8 cellular contexts compared by ENCODE assay signal in genomic region chr16:85759631-85760419, GRCh38. TPM values are rescaled to one million over a fixed set of nuclear protein-coding genes. Genes with fewer than 3 reads are reported as not detected.
DNase-seq lines count a peak whose midpoint lies in the region; ATAC-seq and TF ChIP-seq lines count a peak whose summit lies in the region.

No MANE protein-coding gene starts in this region.

- H3K4me3 ChIP-seq in OCI-LY7 (ENCODE audit: low read depth, low read length, poor library complexity, severe bottlenecking) = peak overlapping the region; percentile 46

- peak; percentile 50 for ATAC-seq in esophagus mucosa
- no peak for ATAC-seq in stimulated activated memory B cell treated with anti-CD40 and anti-IgM and Interleukin-4, amounts not matched to agents 10 μg/mL and 1 μg/mL and 100 μg/mL, for 72 hours

- H3K9me2 ChIP-seq in OCI-LY7 (ENCODE audit: insufficient read depth, low read length) = no peaks in the 10 kb centered on the region

- H3K4me1 Mint-ChIP-seq in stimulated activated memory B cell treated with anti-CD40 and anti-IgM and Interleukin-4, amounts not matched to agents 10 μg/mL and 1 μg/mL and 100 μg/mL, for 72 hours = peaks cover 67% of the 10 kb centered on the region

- CTCF ChIA-PET in OCI-LY7 (lab: Charles Lee; ENCODE audit: unreplicated experiment) = no interaction called here

- no peaks in the 10 kb centered on the region for H4K20me1 ChIP-seq in OCI-LY7 (ENCODE audit: insufficient read depth, low read length)

- peak; percentile 87 for TF ChIP-seq CTCF in OCI-LY7 (conservative IDR thresholded peaks at IDR 0.05; ENCODE audit: low read length)

- peaks cover 3% of the 10 kb centered on the region for H3K9me3 Mint-ChIP-seq in stimulated activated memory B cell treated with anti-CD40 and anti-IgM and Interleukin-4, amounts not matched to agents 10 μg/mL and 1 μg/mL and 100 μg/mL, for 72 hours

- no peaks in the 10 kb centered on the region for H3K9me3 ChIP-seq in OCI-LY7 (ENCODE audit: low read length)

- peak; percentile 36 for DNase-seq in stimulated activated CD4-positive, alpha-beta T cell treated with anti-CD3 and anti-CD28 coated beads, Interleukin-15, amount 100 ng/mL, for 24 hours
- no peak for DNase-seq in stimulated activated CD4-positive, alpha-beta T cell treated with anti-CD3 and anti-CD28 coated beads, Interleukin-12 subunit alpha, Interleukin-12 subunit beta, amount 100 ng/mL, for 4 hours
- DNase-seq in OCI-LY7 (ENCODE audit: low spot score) = peak; percentile 75
- no peak for DNase-seq in occipital lobe (lab: John Stamatoyannopoulos, UW)
- no peak for DNase-seq in activated CD4-positive, CD25-positive, alpha-beta regulatory T cell (lab: John Stamatoyannopoulos, UW)
- no peak for DNase-seq in stimulated activated naive CD4-positive, alpha-beta T cell treated with Interleukin-2 at 50 U/mL for 16 hours (lab: John Stamatoyannopoulos, UW)

- no TSS peak for BruUV-seq in OCI-LY7 (replicated peaks; lab: Mats Ljungman, UMichigan)

- H3K4me2 ChIP-seq in OCI-LY7 (ENCODE audit: low read length) = peak overlapping the region; percentile 61

- intact Hi-C loops in OCI-LY7 (cut with micrococcal nuclease; ENCODE audit: unreplicated experiment) = loop anchor here (1.0 to 10.0 kb wide), 4 partner anchors 39 to 455 kb away; partner anchors contain the start of genes COX4I1 and EMC8

- H3K36me3 Mint-ChIP-seq in stimulated activated memory B cell treated with anti-CD40 and anti-IgM and Interleukin-4, amounts not matched to agents 10 μg/mL and 1 μg/mL and 100 μg/mL, for 72 hours = no peaks in the 10 kb centered on the region

- H3K27me3 Mint-ChIP-seq in stimulated activated memory B cell treated with anti-CD40 and anti-IgM and Interleukin-4, amounts not matched to agents 10 μg/mL and 1 μg/mL and 100 μg/mL, for 72 hours = no peaks in the 10 kb centered on the region

- peak overlapping the region; percentile 22; the same call in 1 of the 2 replicates for H2AFZ ChIP-seq in OCI-LY7 (ENCODE audit: low read length)

- no peak overlapping the region for H3K4me3 Mint-ChIP-seq in stimulated activated memory B cell treated with anti-CD40 and anti-IgM and Interleukin-4, amounts not matched to agents 10 μg/mL and 1 μg/mL and 100 μg/mL, for 72 hours

- no peaks in the 10 kb centered on the region for H3K36me3 ChIP-seq in OCI-LY7 (ENCODE audit: insufficient read depth, low read length)

- H3K27ac Mint-ChIP-seq in stimulated activated memory B cell treated with anti-CD40 and anti-IgM and Interleukin-4, amounts not matched to agents 10 μg/mL and 1 μg/mL and 100 μg/mL, for 72 hours = peak overlapping the region; percentile 59

- no peaks in the 10 kb centered on the region for H3K79me2 ChIP-seq in OCI-LY7 (ENCODE audit: insufficient read depth, low read depth, low read length)

- peaks cover 73% of the 10 kb centered on the region for H3K4me1 ChIP-seq in OCI-LY7 (ENCODE audit: insufficient read depth, low read length, poor library complexity, severe bottlenecking)

- peak overlapping the region; percentile 90 for H3K27ac ChIP-seq in OCI-LY7 (ENCODE audit: low read depth, low read length, poor library complexity, severe bottlenecking)

- POLR2A ChIA-PET in OCI-LY7 (lab: Charles Lee) = interaction anchor here (0.5 to 1.0 kb wide), 2 partner anchors 12 to 15 kb away, joined by 3 read pairs; no protein-coding TSS in a partner anchor

RNA-seq across cellular contexts. Expression of gene C16orf74, which starts 8.9 kb away (rescaled TPM):
- total RNA-seq in OCI-LY7 (2014; rRNA removed; shearing (Covaris generic)) = 6.8 and 12.1 TPM in 2 replicates
- 7.5 and 9.7 TPM in 2 replicates for total RNA-seq in OCI-LY7 (2022)
- 10.9 TPM for total RNA-seq in esophagus mucosa
- total RNA-seq in occipital lobe = 1.6 TPM

RNA-seq across cellular contexts. Expression of gene EMC8, which starts 39.5 kb away (rescaled TPM):
- 37.6 and 54.0 TPM in 2 replicates for total RNA-seq in OCI-LY7 (2014; rRNA removed; shearing (Covaris generic))
- 47.5 and 54.4 TPM in 2 replicates for total RNA-seq in OCI-LY7 (2022)
- 19.3 TPM for total RNA-seq in esophagus mucosa
- total RNA-seq in occipital lobe = 15.0 TPM

RNA-seq across cellular contexts. Expression of gene COX4I1, which starts 39.7 kb away (rescaled TPM):
- 569 and 633 TPM in 2 replicates for total RNA-seq in OCI-LY7 (2014; rRNA removed; shearing (Covaris generic))
- total RNA-seq in OCI-LY7 (2022) (542 and 581 TPM in 2 replicates), esophagus mucosa (511 TPM), occipital lobe (201 TPM)

Comparison
In these comparisons a context has a peak if more than half of its experiments do, and no peak if none do; other contexts are left out.
1. DNase-seq: peak in stimulated activated CD4-positive, alpha-beta T cell treated with anti-CD3 and anti-CD28 coated beads, Interleukin-15, amount 100 ng/mL, for 24 hours (single experiment) and OCI-LY7 (single experiment); none in stimulated activated CD4-positive, alpha-beta T cell treated with anti-CD3 and anti-CD28 coated beads, Interleukin-12 subunit alpha, Interleukin-12 subunit beta, amount 100 ng/mL, for 4 hours (single experiment), occipital lobe (single experiment), activated CD4-positive, CD25-positive, alpha-beta regulatory T cell (0 of 4) and stimulated activated naive CD4-positive, alpha-beta T cell treated with Interleukin-2 at 50 U/mL for 16 hours (single experiment).